In genomic region chr2:118059919-118060478, GRCh38 we compare ENCODE assay signal across 11 cellular contexts. TPM values are rescaled to one million over a fixed set of nuclear protein-coding genes. Genes with fewer than 3 reads are reported as not detected.
DNase-seq lines count a peak whose midpoint lies in the region; ATAC-seq, FAIRE-seq and TF ChIP-seq lines count a peak whose summit lies in the region.
"Had no signal": no experiment of that assay in that cellular context is flagged by ENCODE, and none has a peak within 500 bp of the region (broad histone marks: within the 10 kb centered on the region; RNA-seq: fewer than 3 reads in every experiment).

No MANE protein-coding gene starts in this region.

- no peak overlapping the region for H3K4me3 ChIP-seq in lower leg skin (ENCODE audit: low read depth, poor library complexity, severe bottlenecking)

- H3K27ac Mint-ChIP-seq in activated naive CD8-positive, alpha-beta T cell treated with anti-CD3 and anti-CD28 coated beads, Interleukin-2, amount 10 ng/mL, durations not matched to agents 7 days and 5 days: no peak overlapping the region
- H3K27ac Mint-ChIP-seq in activated naive CD8-positive, alpha-beta T cell treated with anti-CD3 and anti-CD28 coated beads for 36 hours: no peak overlapping the region

- no peaks in the 10 kb centered on the region for H3K36me3 Mint-ChIP-seq in activated naive CD8-positive, alpha-beta T cell treated with anti-CD3 and anti-CD28 coated beads, Interleukin-2, amount 10 ng/mL, durations not matched to agents 7 days and 5 days
- H3K36me3 Mint-ChIP-seq in activated naive CD8-positive, alpha-beta T cell treated with anti-CD3 and anti-CD28 coated beads for 36 hours: no peaks in the 10 kb centered on the region

- peak overlapping the region; percentile 34 for H3K4me3 Mint-ChIP-seq in activated naive CD8-positive, alpha-beta T cell treated with anti-CD3 and anti-CD28 coated beads, Interleukin-2, amount 10 ng/mL, durations not matched to agents 7 days and 5 days
- H3K4me3 Mint-ChIP-seq in activated naive CD8-positive, alpha-beta T cell treated with anti-CD3 and anti-CD28 coated beads for 36 hours: no peak overlapping the region

- no peak for TF ChIP-seq CTCF in D721Med (IDR thresholded peaks at IDR 0.05; ENCODE audit: insufficient read depth, missing control alignments)
- no peak for TF ChIP-seq CTCF in lower leg skin (IDR thresholded peaks at IDR 0.05)

- DNase-seq in activated naive CD8-positive, alpha-beta T cell treated with anti-CD3 and anti-CD28 coated beads, Interleukin-2, amount 10 ng/mL, durations not matched to agents 7 days and 5 days: no peak
- no peak for DNase-seq in activated naive CD8-positive, alpha-beta T cell treated with anti-CD3 and anti-CD28 coated beads for 36 hours
- DNase-seq in MV-4-11 (lab: John Stamatoyannopoulos, UW) (peak; percentile 72), fibroblast of gingiva (ENCODE audit: low read depth) (peak; percentile 84), stromal cell of bone marrow (ENCODE audit: low read depth) (peak; percentile 99), NCI-H526 treated with DMSO at 0.1 percent for 48 hours (lab: John Stamatoyannopoulos, UW) (no peak), D721Med (ENCODE audit: insufficient read length, low spot score) (no peak), lower leg skin (ENCODE audit: low spot score in 2 of 2) (no peak)
- DNase-seq: activated CD4-positive, alpha-beta T cell treated with anti-CD3 and anti-CD28 coated beads, Interleukin-2, amount 50 U/mL, for 48 hours; Caco-2; mesendoderm had no signal

- POLR2A ChIA-PET in activated naive CD8-positive, alpha-beta T cell treated with anti-CD3 and anti-CD28 coated beads, Interleukin-2, amount 10 ng/mL, durations not matched to agents 7 days and 5 days (lab: Charles Lee): no interaction called here

- TF ChIP-seq POLR2A in lower leg skin (IDR thresholded peaks at IDR 0.05): no peak

- peak; percentile 39 for ATAC-seq in activated naive CD8-positive, alpha-beta T cell treated with anti-CD3 and anti-CD28 coated beads, Interleukin-2, amount 10 ng/mL, durations not matched to agents 7 days and 5 days (ENCODE audit: low read depth)

- 57 to 72% methylated on average over 4 of the region's 4 CpGs for WGBS in lower leg skin, 2 donors

- intact Hi-C loops in lower leg skin (cut with DNase I; ENCODE audit: low total_unique reads): no loop called here

- H3K4me1 Mint-ChIP-seq in activated naive CD8-positive, alpha-beta T cell treated with anti-CD3 and anti-CD28 coated beads, Interleukin-2, amount 10 ng/mL, durations not matched to agents 7 days and 5 days: peaks cover 10% of the 10 kb centered on the region
- H3K4me1 Mint-ChIP-seq in activated naive CD8-positive, alpha-beta T cell treated with anti-CD3 and anti-CD28 coated beads for 36 hours: peaks cover 8% of the 10 kb centered on the region

- H3K27me3 Mint-ChIP-seq in activated naive CD8-positive, alpha-beta T cell treated with anti-CD3 and anti-CD28 coated beads, Interleukin-2, amount 10 ng/mL, durations not matched to agents 7 days and 5 days: peaks cover 33% of the 10 kb centered on the region
- peaks cover 44% of the 10 kb centered on the region for H3K27me3 Mint-ChIP-seq in activated naive CD8-positive, alpha-beta T cell treated with anti-CD3 and anti-CD28 coated beads for 36 hours

- no peaks in the 10 kb centered on the region for H3K9me3 Mint-ChIP-seq in activated naive CD8-positive, alpha-beta T cell treated with anti-CD3 and anti-CD28 coated beads, Interleukin-2, amount 10 ng/mL, durations not matched to agents 7 days and 5 days
- no peaks in the 10 kb centered on the region for H3K9me3 Mint-ChIP-seq in activated naive CD8-positive, alpha-beta T cell treated with anti-CD3 and anti-CD28 coated beads for 36 hours

- FAIRE-seq in D721Med (lab: Jason Lieb, UNC): no peak

RNA-seq across cellular contexts. Expression of gene INSIG2, which starts 28.3 kb away (rescaled TPM):
- 10 to 100 TPM; 29.0 to 30.6 TPM for total RNA-seq in activated naive CD8-positive, alpha-beta T cell treated with anti-CD3 and anti-CD28 coated beads, Interleukin-2, amount 10 ng/mL, durations not matched to agents 7 days and 5 days
- total RNA-seq in activated naive CD8-positive, alpha-beta T cell treated with anti-CD3 and anti-CD28 coated beads for 36 hours: 10 to 100 TPM; 31.8 to 35.3 TPM
- total RNA-seq in lower leg skin: 10 to 100 TPM; 11.6 to 13.6 (median 12.5) TPM

RNA-seq across cellular contexts. Expression of gene CCDC93, which starts 46.1 kb away (rescaled TPM):
- total RNA-seq in activated naive CD8-positive, alpha-beta T cell treated with anti-CD3 and anti-CD28 coated beads, Interleukin-2, amount 10 ng/mL, durations not matched to agents 7 days and 5 days: 10 to 100 TPM; 37.5 to 38.7 TPM
- 10 to 100 TPM; 22.9 to 25.5 TPM for total RNA-seq in activated naive CD8-positive, alpha-beta T cell treated with anti-CD3 and anti-CD28 coated beads for 36 hours
- 10 to 100 TPM; 11.8 to 26.2 (median 20.0) TPM for total RNA-seq in lower leg skin

Comparison
In these comparisons a context has a peak if more than half of its experiments do, and no peak if none do; other contexts are left out.
1. DNase-seq: peak in MV-4-11 (single experiment), fibroblast of gingiva (single experiment) and stromal cell of bone marrow (single experiment); none in activated naive CD8-positive, alpha-beta T cell treated with anti-CD3 and anti-CD28 coated beads, Interleukin-2, amount 10 ng/mL, durations not matched to agents 7 days and 5 days (single experiment), activated naive CD8-positive, alpha-beta T cell treated with anti-CD3 and anti-CD28 coated beads for 36 hours (single experiment), NCI-H526 treated with DMSO at 0.1 percent for 48 hours (single experiment), D721Med (single experiment) and lower leg skin (0 of 2).